11 cellular contexts compared by ENCODE assay signal in genomic region chr11:117220568-117220967, GRCh38. TPM values are rescaled to one million over a fixed set of nuclear protein-coding genes. Genes with fewer than 3 reads are reported as not detected.
DNase-seq lines count a peak whose midpoint lies in the region; ATAC-seq and TF ChIP-seq lines count a peak whose summit lies in the region.
"Had no signal": no experiment of that assay in that cellular context is flagged by ENCODE, and none has a peak within 500 bp of the region (broad histone marks: within the 10 kb centered on the region; RNA-seq: fewer than 3 reads in every experiment).

No MANE protein-coding gene starts in this region.

- POLR2A ChIA-PET in IMR-90 (lab: Charles Lee; ENCODE audit: unreplicated experiment) = interaction anchor here (1.5 kb wide), 1 partner anchor 21 kb away, joined by 4 read pairs; the partner anchor contains the start of gene TAGLN

- H2BK5ac ChIP-seq in IMR-90 (ENCODE audit: low read depth, low read length, poor library complexity, severe bottlenecking) = peak overlapping the region; percentile 77

- no peaks in the 10 kb centered on the region for H3K9me3 Mint-ChIP-seq in chondrocyte (ENCODE audit: low read depth)
- H3K9me3 Mint-ChIP-seq: activated T-helper 2 cell treated with anti-CD3 and anti-CD28 coated beads, Interferon-gamma antibody, Interleukin-2, Interleukin-4, amounts not matched to agents 10 μg/mL and 5 μg/mL and 100 μg/mL, durations not matched to agents 14 hours and 24 hours and 36 hours had no signal

- TF ChIP-seq CTCF in IMR-90 (conservative IDR thresholded peaks at IDR 0.05; ENCODE audit: low read depth, low read length) (no peak), chondrocyte (IDR thresholded peaks at IDR 0.05) (no peak), left lung (IDR thresholded peaks at IDR 0.05) (no peak)

- H3K36me3 Mint-ChIP-seq in chondrocyte (ENCODE audit: low read depth) = peaks cover 12% of the 10 kb centered on the region

- H3K4me2 ChIP-seq in IMR-90 (ENCODE audit: low read depth, low read length) (no peak overlapping the region), skeletal muscle satellite cell (ENCODE audit: low read length) (peak overlapping the region; percentile 64)

- peak overlapping the region; percentile 81 for H4K91ac ChIP-seq in IMR-90 (ENCODE audit: insufficient read depth, low read depth, low read length)

- H3K4me3 ChIP-seq in IMR-90 (ENCODE audit: insufficient read depth, low read depth, low read length) (no peak overlapping the region), left lung (no peak overlapping the region), skeletal muscle satellite cell (ENCODE audit: low read length) (peak overlapping the region; percentile 3)

- no peak overlapping the region for H2AFZ ChIP-seq in IMR-90 (replicated peaks; ENCODE audit: low read length, poor library complexity)

- CTCF ChIA-PET in IMR-90 (lab: Yijun Ruan, JAX) = no interaction called here

- 0 out of 2 replicates have a peak overlapping the region, but pooled peaks have one; percentile 92 for H3K14ac ChIP-seq in IMR-90 (replicated peaks; ENCODE audit: low read depth, low read length)

- H2BK120ac ChIP-seq in IMR-90 (ENCODE audit: low read depth, low read length) = peak overlapping the region; percentile 81

- DNase-seq in IMR-90 (no peak), chondrocyte (ENCODE audit: low spot score) (no peak), left lung (no peak), islet precursor cell (no peak), NCI-H187 treated with DMSO at 0.1 percent for 48 hours (lab: John Stamatoyannopoulos, UW) (no peak)
- DNase-seq in effector CD4-positive, alpha-beta T cell = no peak
- DNase-seq: NCI-H1436 treated with DMSO at 0.1 percent for 48 hours; stimulated activated naive CD4-positive, alpha-beta T cell had no signal

- no peak for TF ChIP-seq RAD21 in IMR-90 (IDR thresholded peaks at IDR 0.05; ENCODE audit: low read length)

- peak overlapping the region; percentile 32; the same call in 1 of the 2 replicates for H4K5ac ChIP-seq in IMR-90 (ENCODE audit: low read depth, low read length)

- H4K8ac ChIP-seq in IMR-90 (ENCODE audit: low read depth in 2 of 2, low read length in 2 of 2) = peak overlapping the region; percentile 5 to 88; a peak in 2 of 4 replicates

- H3K18ac ChIP-seq in IMR-90 (ENCODE audit: low read depth, low read length) = peak overlapping the region; percentile 59

- no peak overlapping the region for H3K4me3 Mint-ChIP-seq in chondrocyte (ENCODE audit: unreplicated experiment)

- BruUV-seq in IMR-90 (replicated peaks; lab: Mats Ljungman, UMichigan) = no TSS peak

- peak overlapping the region; percentile 43; the same call in 1 of the 2 replicates for H2BK20ac ChIP-seq in IMR-90 (ENCODE audit: low read depth, low read length)

- ATAC-seq in IMR-90 (ENCODE audit: low read depth) (no peak), left lung (peak; percentile 7), GM21367 (IDR thresholded peaks at IDR 0.05; ENCODE audit: unreplicated experiment) (no peak)

- no peaks in the 10 kb centered on the region for H3K27me3 ChIP-seq in IMR-90 (ENCODE audit: control insufficient read depth, insufficient read depth, low read length)
- no peaks in the 10 kb centered on the region for H3K27me3 ChIP-seq in left lung
- H3K27me3 ChIP-seq in skeletal muscle satellite cell (ENCODE audit: control insufficient read depth, insufficient read depth, low read length) = no peaks in the 10 kb centered on the region

- peak overlapping the region; percentile 41; the same call in 1 of the 2 replicates for H3K23ac ChIP-seq in IMR-90 (ENCODE audit: low read depth, low read length)

- in situ Hi-C loops in IMR-90 (cut with MboI; ENCODE audit: low sequenced_read_pairs) = loop anchor here (10.0 kb wide), 1 partner anchor 346 kb away; no protein-coding TSS in a partner anchor

- TF ChIP-seq POLR2A in IMR-90 (IDR thresholded peaks at IDR 0.05; ENCODE audit: low read depth, low read length) = no peak

- H3K79me1 ChIP-seq in IMR-90 (ENCODE audit: low read depth in 1 of 2, low read length in 2 of 2) = peaks cover 18 to 51% of the 10 kb centered on the region in 2 experiments; a peak in 3 of 4 replicates

- H3K27me3 Mint-ChIP-seq in chondrocyte (ENCODE audit: low read depth) = no peaks in the 10 kb centered on the region

- H3K56ac ChIP-seq in IMR-90 (ENCODE audit: extremely low read depth, insufficient read depth, low read length) = no peak overlapping the region

- peak overlapping the region; percentile 29 for H2AK9ac ChIP-seq in IMR-90 (replicated peaks; ENCODE audit: low read depth, low read length, poor library complexity)

- H3K4me1 ChIP-seq in IMR-90 (ENCODE audit: control insufficient read depth, insufficient read depth, low read length) (peaks cover 40% of the 10 kb centered on the region), left lung (peaks cover 12 to 20% of the 10 kb centered on the region in 2 donors), skeletal muscle satellite cell (ENCODE audit: control insufficient read depth, insufficient read depth, low read length) (peaks cover 59% of the 10 kb centered on the region)

- peak overlapping the region; percentile 99 for H3K4ac ChIP-seq in IMR-90 (ENCODE audit: low read depth, low read length)

- H3K27ac ChIP-seq in IMR-90 (ENCODE audit: insufficient read depth, low read length) (peak overlapping the region; percentile 58), left lung (peak overlapping the region in 1 of 2 donors; percentile 69)

- H3K9me3 ChIP-seq in IMR-90 (ENCODE audit: control insufficient read depth, insufficient read depth, low read length) = no peaks in the 10 kb centered on the region
- no peaks in the 10 kb centered on the region for H3K9me3 ChIP-seq in left lung
- H3K9me3 ChIP-seq in skeletal muscle satellite cell (replicated peaks; ENCODE audit: low read length) = no peaks in the 10 kb centered on the region

- H3K9ac ChIP-seq in IMR-90 (ENCODE audit: low read depth, low read length) = peak overlapping the region; percentile 26; the same call in 1 of the 2 replicates
- peak overlapping the region; percentile 51 for H3K9ac ChIP-seq in skeletal muscle satellite cell (ENCODE audit: low read depth, low read length)

- H3K27ac Mint-ChIP-seq in chondrocyte (ENCODE audit: unreplicated experiment) = peak overlapping the region; percentile 84
- H3K27ac Mint-ChIP-seq: activated T-helper 2 cell treated with anti-CD3 and anti-CD28 coated beads, Interferon-gamma antibody, Interleukin-2, Interleukin-4, amounts not matched to agents 10 μg/mL and 5 μg/mL and 100 μg/mL, durations not matched to agents 14 hours and 24 hours and 36 hours had no signal

- H3K4me1 Mint-ChIP-seq in chondrocyte (ENCODE audit: low read depth) = peaks cover 62% of the 10 kb centered on the region

- H2BK15ac ChIP-seq in IMR-90 (ENCODE audit: low read depth, low read length) = peak overlapping the region; percentile 16; the same call in 2 of the 3 replicates

- H3K36me3 ChIP-seq in IMR-90 (ENCODE audit: control insufficient read depth, insufficient read depth, low read length) (peaks cover 46% of the 10 kb centered on the region), left lung (peaks cover 0 to 100% of the 10 kb centered on the region in 2 donors), skeletal muscle satellite cell (ENCODE audit: insufficient read depth, low read length) (peaks cover 49% of the 10 kb centered on the region)

- intact Hi-C loops in IMR-90 (cut with micrococcal nuclease) (loop anchor here (10.0 kb wide), 1 partner anchor 366 kb away; no protein-coding TSS in a partner anchor), left lung (cut with DNase I) (no loop called here)

- dilution Hi-C loops in IMR-90 (cut with HindIII; ENCODE audit: low sequenced_read_pairs, unreplicated experiment) = no loop called here

- H2AK5ac ChIP-seq in IMR-90 (ENCODE audit: low read depth, low read length) = peak overlapping the region; percentile 69

- WGBS in IMR-90 (ENCODE audit: extremely low coverage in 2 of 2, insufficient read length in 1 of 2), 2 experiments = 76% methylated on average over 5 of the region's 9 CpGs; no CpG with 5 or more reads in 1 of the 2 experiments

- H3K9me1 ChIP-seq in IMR-90 (ENCODE audit: insufficient read depth, low read length) = peaks cover 28% of the 10 kb centered on the region

- H4K20me1 ChIP-seq in IMR-90 (ENCODE audit: insufficient read depth, low read length) = no peaks in the 10 kb centered on the region

TF ChIP-seq in IMR-90, 13 proteins besides CTCF, POLR2A, EP300 and RAD21:
- no peak for TF ChIP-seq CEBPB (IDR thresholded peaks at IDR 0.05; ENCODE audit: low read depth, low read length)

RNA-seq across cellular contexts. Expression of gene PCSK7, which starts 11.3 kb away (rescaled TPM):
- total RNA-seq in IMR-90 (2012; rRNA removed) = 35.8 and 36.7 TPM in 2 replicates
- polyA plus RNA-seq in IMR-90 (2012; rRNA removed) = 48.4 and 54.3 TPM in 2 replicates
- polyA plus RNA-seq in IMR-90 (2012; cell fraction: cytosol; rRNA removed) = 30.1 and 48.3 TPM in 2 replicates
- polyA plus RNA-seq in IMR-90 (2012; cell fraction: nucleus; rRNA removed; ENCODE audit: low replicate concordance) = 117 and 148 TPM in 2 replicates
- 42.8 to 71.0 TPM (median 43.0 TPM) in 3 replicates for total RNA-seq in chondrocyte
- total RNA-seq in left lung = 10 to 100 TPM; 65.8 to 77.8 TPM
- 48.7 and 52.6 TPM in 2 replicates for total RNA-seq in skeletal muscle satellite cell (2012; rRNA removed)

RNA-seq across cellular contexts. Expression of gene RNF214, which starts 11.9 kb away (rescaled TPM):
- total RNA-seq in IMR-90 (2012; rRNA removed) = 7.5 and 7.9 TPM in 2 replicates
- 14.8 and 16.1 TPM in 2 replicates for polyA plus RNA-seq in IMR-90 (2012; rRNA removed)
- polyA plus RNA-seq in IMR-90 (2012; cell fraction: cytosol; rRNA removed) = 5.5 and 11.0 TPM in 2 replicates
- polyA plus RNA-seq in IMR-90 (2012; cell fraction: nucleus; rRNA removed; ENCODE audit: low replicate concordance) = 18.9 and 25.0 TPM in 2 replicates
- total RNA-seq in chondrocyte = 21.8 to 26.1 TPM (median 24.7 TPM) in 3 replicates
- 10 to 100 TPM; 21.5 to 22.3 TPM for total RNA-seq in left lung
- 6.6 and 7.4 TPM in 2 replicates for total RNA-seq in skeletal muscle satellite cell (2012; rRNA removed)

RNA-seq across cellular contexts. Expression of gene TAGLN, which starts 21.4 kb away (rescaled TPM):
- 1,558 and 2,558 TPM in 2 replicates for total RNA-seq in IMR-90 (2012; rRNA removed)
- polyA plus RNA-seq in IMR-90 (2012; rRNA removed) = 3,760 and 3,780 TPM in 2 replicates
- 3,517 and 4,395 TPM in 2 replicates for polyA plus RNA-seq in IMR-90 (2012; cell fraction: cytosol; rRNA removed)
- polyA plus RNA-seq in IMR-90 (2012; cell fraction: nucleus; rRNA removed; ENCODE audit: low replicate concordance) = 1,556 and 1,814 TPM in 2 replicates
- 854 to 4,666 TPM (median 4,556 TPM) in 3 replicates for total RNA-seq in chondrocyte
- 100 to 1,000 TPM; 505 to 763 TPM for total RNA-seq in left lung
- 22.3 and 325 TPM in 2 replicates for total RNA-seq in skeletal muscle satellite cell (2012; rRNA removed)

RNA-seq across cellular contexts. Expression of gene SIDT2, which starts 42.0 kb away (rescaled TPM):
- 6.7 and 7.3 TPM in 2 replicates for total RNA-seq in IMR-90 (2012; rRNA removed)
- polyA plus RNA-seq in IMR-90 (2012; rRNA removed) = 29.7 and 30.3 TPM in 2 replicates
- 13.2 and 30.9 TPM in 2 replicates for polyA plus RNA-seq in IMR-90 (2012; cell fraction: cytosol; rRNA removed)
- 68.9 and 117 TPM in 2 replicates for polyA plus RNA-seq in IMR-90 (2012; cell fraction: nucleus; rRNA removed; ENCODE audit: low replicate concordance)
- total RNA-seq in chondrocyte = 32.4 to 42.5 TPM (median 38.8 TPM) in 3 replicates
- 100 to 1,000 TPM in 1 of 2 donors, 10 to 100 TPM in 1; 66.1 to 112 TPM for total RNA-seq in left lung
- total RNA-seq in skeletal muscle satellite cell (2012; rRNA removed) = 7.4 and 9.2 TPM in 2 replicates
